ENCODE assay signal across 22 cellular contexts in genomic region chr2:8642332-8643078, GRCh38. TPM values are rescaled to one million over a fixed set of nuclear protein-coding genes. Genes with fewer than 3 reads are reported as not detected.
A peak's percentile ranks its signal among the peaks of the same experiment; 100 is the strongest.
DNase-seq lines count a peak whose midpoint lies in the region; ATAC-seq and TF ChIP-seq lines count a peak whose summit lies in the region.
"Had no signal": no experiment of that assay in that cellular context is flagged by ENCODE, and none has a peak within 500 bp of the region (broad histone marks: within the 10 kb centered on the region; RNA-seq: fewer than 3 reads in every experiment).

No MANE protein-coding gene starts in this region.

- H3K36me3 Mint-ChIP-seq in glutamatergic neuron (ENCODE audit: unreplicated experiment) (peaks cover 5% of the 10 kb centered on the region), nephron progenitor cell (ENCODE audit: low read depth) (peaks cover 5% of the 10 kb centered on the region)
- H3K36me3 Mint-ChIP-seq: CD8-positive, alpha-beta T cell; naive thymus-derived CD8-positive, alpha-beta T cell had no signal

- H3K4me1 Mint-ChIP-seq in glutamatergic neuron (ENCODE audit: low read depth, unreplicated experiment), result peaks cover 14% of the 10 kb centered on the region
- H3K4me1 Mint-ChIP-seq in nephron progenitor cell, result peaks cover 57% of the 10 kb centered on the region

- H3K27ac Mint-ChIP-seq in glutamatergic neuron (ENCODE audit: unreplicated experiment) (peak overlapping the region; percentile 22), nephron progenitor cell (peak overlapping the region; percentile 79)
- H3K27ac Mint-ChIP-seq: activated naive CD4-positive, alpha-beta T cell treated with anti-CD3 and anti-CD28 coated beads, Interleukin-2, amount 50 U/mL, for 72 hours; CD8-positive, alpha-beta T cell; naive thymus-derived CD8-positive, alpha-beta T cell had no signal

- no peak for ATAC-seq in Right ventricle myocardium superior (ENCODE audit: poor library complexity)
- ATAC-seq in GM18517 (IDR thresholded peaks at IDR 0.05; ENCODE audit: unreplicated experiment), result no peak
- no peak for ATAC-seq in GM21528 (IDR thresholded peaks at IDR 0.05; ENCODE audit: low FRiP score, unreplicated experiment)
- ATAC-seq: activated naive CD4-positive, alpha-beta T cell treated with anti-CD3 and anti-CD28 coated beads, Interleukin-2, amount 50 U/mL, for 72 hours; CD8-positive, alpha-beta T cell; left lobe of liver; naive thymus-derived CD8-positive, alpha-beta T cell had no signal

- peak overlapping the region; percentile 79 for H3K27ac ChIP-seq in vagina
- H3K27ac ChIP-seq: heart left ventricle had no signal

- H3K36me3 ChIP-seq in vagina, result no peaks in the 10 kb centered on the region
- H3K36me3 ChIP-seq: heart left ventricle had no signal

- H3K27me3 Mint-ChIP-seq in glutamatergic neuron (ENCODE audit: unreplicated experiment), result peaks cover 2% of the 10 kb centered on the region
- peaks cover 14% of the 10 kb centered on the region for H3K27me3 Mint-ChIP-seq in nephron progenitor cell (ENCODE audit: low read depth, poor library complexity)
- H3K27me3 Mint-ChIP-seq: naive thymus-derived CD8-positive, alpha-beta T cell had no signal

- intact Hi-C loops in cardiac septum (cut with DNase I), result no loop called here
- intact Hi-C loops in Right ventricle myocardium superior (cut with DNase I), result no loop called here
- intact Hi-C loops in vagina (cut with DNase I), result no loop called here

- H3K4me3 ChIP-seq in vagina, result no peak overlapping the region
- H3K4me3 ChIP-seq: heart left ventricle had no signal

- TF ChIP-seq CTCF in glutamatergic neuron (IDR thresholded peaks at IDR 0.05; ENCODE audit: partially characterized antibody, unreplicated experiment) (no peak), nephron progenitor cell (IDR thresholded peaks at IDR 0.05) (no peak), vagina (IDR thresholded peaks at IDR 0.05) (no peak)

- H3K27me3 ChIP-seq in vagina, result no peaks in the 10 kb centered on the region
- H3K27me3 ChIP-seq: heart left ventricle had no signal

- peaks cover 13% of the 10 kb centered on the region for H3K4me1 ChIP-seq in vagina

- no peaks in the 10 kb centered on the region for H3K9me3 ChIP-seq in vagina
- H3K9me3 ChIP-seq: heart left ventricle had no signal

- H3K9me3 Mint-ChIP-seq in glutamatergic neuron (ENCODE audit: unreplicated experiment), result no peaks in the 10 kb centered on the region
- peaks cover 7% of the 10 kb centered on the region for H3K9me3 Mint-ChIP-seq in nephron progenitor cell
- H3K9me3 Mint-ChIP-seq: activated naive CD4-positive, alpha-beta T cell treated with anti-CD3 and anti-CD28 coated beads, Interleukin-2, amount 50 U/mL, for 72 hours; CD8-positive, alpha-beta T cell; naive thymus-derived CD8-positive, alpha-beta T cell had no signal

- no peak for TF ChIP-seq POLR2A in vagina (IDR thresholded peaks at IDR 0.05)

- no peak overlapping the region for H3K4me3 Mint-ChIP-seq in glutamatergic neuron (ENCODE audit: unreplicated experiment)
- no peak overlapping the region for H3K4me3 Mint-ChIP-seq in nephron progenitor cell
- H3K4me3 Mint-ChIP-seq: CD8-positive, alpha-beta T cell; naive thymus-derived CD8-positive, alpha-beta T cell had no signal

- peak; percentile 74 for DNase-seq in cardiac septum (ENCODE audit: low spot score)
- DNase-seq in Right ventricle myocardium superior, result no peak
- no peak for DNase-seq in glutamatergic neuron
- DNase-seq in nephron progenitor cell, result no peak
- no peak for DNase-seq in vagina (ENCODE audit: extremely low spot score in 2 of 2)
- no peak for DNase-seq in stimulated activated naive CD4-positive, alpha-beta T cell (lab: John Stamatoyannopoulos, UW)
- DNase-seq: 8988T; activated CD4-positive, alpha-beta T cell treated with anti-CD3 and anti-CD28 coated beads for 48 hours; activated T-cell treated with anti-CD3 and anti-CD28 coated beads, Interleukin-2, amount 50 U/mL, for 48 hours; CD8-positive, alpha-beta T cell; central memory CD4-positive, alpha-beta T cell; dermis blood vessel endothelial cell; DMS 273 treated with DMSO at 0.1 percent for 48 hours; heart left ventricle; MV-4-11; NCI-H524; stimulated activated CD4-positive, alpha-beta T cell treated with anti-CD3 and anti-CD28 coated beads, Interleukin-2, amount 100 ng/mL, for 24 hours had no signal

RNA-seq across cellular contexts. Expression of gene ID2, which starts 39.4 kb away (rescaled TPM):
- total RNA-seq in cardiac septum (35.1 TPM), Right ventricle myocardium superior (25.5 TPM), glutamatergic neuron (ENCODE audit: unreplicated experiment) (13.2 TPM), vagina (378 TPM)

Comparison
In these comparisons a context has a peak if more than half of its experiments do, and no peak if none do; other contexts are left out.
1. RNA of gene ID2, which starts 39.4 kb away (total RNA-seq): 378 TPM in vagina (single experiment); 35.1 TPM in cardiac septum (single experiment), 25.5 TPM in Right ventricle myocardium superior (single experiment) and 13.2 TPM in glutamatergic neuron (single experiment); every median in the first group is over 10 times any median in the second.